2 cellular contexts compared by ENCODE assay signal in genomic region chr4:37648084-37648817, GRCh38.
TF ChIP-seq lines count a peak whose summit lies in the region.

No MANE protein-coding gene starts in this region.

TF ChIP-seq in K562, 482 proteins besides CTCF, POLR2A, EP300 and RAD21 (continued from another document and continues in another):
- TF ChIP-seq PBX2 (CRISPR knock-in tag; IDR thresholded peaks at IDR 0.05; ENCODE audit: low read depth) (no peak), PBX2 (tag; conservative IDR thresholded peaks at IDR 0.05; ENCODE audit: low read depth) (no peak), NCOA6 (IDR thresholded peaks at IDR 0.05) (no peak), ZNF407 (IDR thresholded peaks at IDR 0.05; ENCODE audit: low read depth) (no peak), CBX3 (IDR thresholded peaks at IDR 0.05; ENCODE audit: borderline replicate concordance in 1 of 2, low read length in 2 of 2) (no peak), THAP12 (CRISPR knock-in tag; IDR thresholded peaks at IDR 0.05) (no peak), SMC3 (conservative IDR thresholded peaks at IDR 0.05; ENCODE audit: insufficient read depth, low read depth, low read length) (no peak)

TF ChIP-seq in liver, 16 proteins besides CTCF, POLR2A, EP300 and RAD21 (continued from another document):
- peak; percentile 56 for TF ChIP-seq REST (IDR thresholded peaks at IDR 0.05)
- peak; percentile 99 for TF ChIP-seq ATF3 (IDR thresholded peaks at IDR 0.05)
- peak; percentile 83 for TF ChIP-seq YY1 (IDR thresholded peaks at IDR 0.05)
- TF ChIP-seq MAX (IDR thresholded peaks at IDR 0.05), result peak; percentile 86
- peak; percentile 90 for TF ChIP-seq FOXA1 (IDR thresholded peaks at IDR 0.05)
- TF ChIP-seq HNF4A (conservative IDR thresholded peaks at IDR 0.05), result peak; percentile 97 to 98
- TF ChIP-seq HNF4G (IDR thresholded peaks at IDR 0.05), result peak; percentile 93
- TF ChIP-seq GABPA (IDR thresholded peaks at IDR 0.05 in 1 of 2, conservative IDR thresholded peaks at IDR 0.05 in 1 of 2), result peak in 1 of 2 donors; percentile 57
- TF ChIP-seq RXRA (IDR thresholded peaks at IDR 0.05), result peak; percentile 93 to 97
- peak; percentile 91 for TF ChIP-seq NR2F2 (IDR thresholded peaks at IDR 0.05)
- TF ChIP-seq TAF1 (conservative IDR thresholded peaks at IDR 0.05), result no peak
- peak; percentile 31 to 78 for TF ChIP-seq EGR1 (IDR thresholded peaks at IDR 0.05; ENCODE audit: low read depth in 2 of 2)
